ENCODE assay signal across 20 cellular contexts in genomic region chr7:127857464-127857841, GRCh38.
"Had no signal": no experiment of that assay in that cellular context is flagged by ENCODE, and none has a peak within 500 bp of the region (broad histone marks: within the 10 kb centered on the region; RNA-seq: fewer than 3 reads in every experiment).

No MANE protein-coding gene starts in this region.

- H3K9me3 Mint-ChIP-seq: natural killer cell treated with Interleukin-12 subunit alpha and Interleukin-12 subunit beta and Interleukin-15 and Interleukin-18, amount 100 ng/mL, for 72 hours; neural progenitor cell; stimulated activated memory B cell treated with anti-CD40 and anti-IgM and Interleukin-4, amounts not matched to agents 10 μg/mL and 1 μg/mL and 100 μg/mL, for 72 hours had no signal

- H3K4me3 Mint-ChIP-seq: neural progenitor cell; stimulated activated memory B cell treated with anti-CD40 and anti-IgM and Interleukin-4, amounts not matched to agents 10 μg/mL and 1 μg/mL and 100 μg/mL, for 72 hours had no signal

- H3K4me1 ChIP-seq: right lobe of liver had no signal

- H3K79me2 ChIP-seq: parathyroid adenoma had no signal

- H3K27ac ChIP-seq: coronary artery, hepatocyte, left ventricle myocardium inferior, neural progenitor cell, parathyroid adenoma, prostate gland, right lobe of liver, thoracic aorta had no signal

- H3K27me3 ChIP-seq: hepatocyte, neural progenitor cell, right lobe of liver, stomach, transverse colon had no signal

- H3K36me3 ChIP-seq: left ventricle myocardium inferior, neural progenitor cell, prostate gland, right lobe of liver, stomach, thoracic aorta, transverse colon had no signal

- DNase-seq: foreskin melanocyte, head of caudate nucleus, kidney, left cardiac atrium, left ventricle myocardium inferior, midbrain, occipital lobe, retina, right lobe of liver, stomach, transverse colon had no signal

- H3K27me3 Mint-ChIP-seq: stimulated activated memory B cell treated with anti-CD40 and anti-IgM and Interleukin-4, amounts not matched to agents 10 μg/mL and 1 μg/mL and 100 μg/mL, for 72 hours had no signal

- H3K27ac Mint-ChIP-seq: neural progenitor cell had no signal

- H3K9ac ChIP-seq: neural progenitor cell, parathyroid adenoma had no signal

- H3K4me3 ChIP-seq: coronary artery, hepatocyte, left ventricle myocardium inferior, lung, neural progenitor cell, prostate gland, right lobe of liver, stomach, thoracic aorta, transverse colon had no signal

- H3K9me3 ChIP-seq: left ventricle myocardium inferior, prostate gland, right lobe of liver, stomach, thoracic aorta, transverse colon had no signal

- H3K4me2 ChIP-seq: hepatocyte, neural progenitor cell had no signal

- H2AFZ ChIP-seq: hepatocyte, neural progenitor cell, parathyroid adenoma had no signal
